8 cellular contexts compared by ENCODE assay signal in genomic region chr14:50943943-50944646, GRCh38. TPM values are rescaled to one million over a fixed set of nuclear protein-coding genes. Genes with fewer than 3 reads are reported as not detected.
DNase-seq lines count a peak whose midpoint lies in the region; ATAC-seq and TF ChIP-seq lines count a peak whose summit lies in the region.

PYGL (minus strand) TSS chr14:50944483; CDS start chr14:50944403, 80 bp downstream.

- H3K27me3 ChIP-seq in OCI-LY1 (ENCODE audit: insufficient read depth, low read length): no peaks in the 10 kb centered on the region
- H3K27me3 ChIP-seq in left ventricle myocardium inferior (ENCODE audit: low read depth): peaks cover 6% of the 10 kb centered on the region

- H3K9me3 Mint-ChIP-seq in activated naive CD8-positive, alpha-beta T cell treated with anti-CD3 and anti-CD28 coated beads, Interleukin-2, amount 10 ng/mL, durations not matched to agents 7 days and 5 days: no peaks in the 10 kb centered on the region

- no peaks in the 10 kb centered on the region for H3K36me3 Mint-ChIP-seq in activated naive CD8-positive, alpha-beta T cell treated with anti-CD3 and anti-CD28 coated beads, Interleukin-2, amount 10 ng/mL, durations not matched to agents 7 days and 5 days

- H3K4me3 Mint-ChIP-seq in activated naive CD8-positive, alpha-beta T cell treated with anti-CD3 and anti-CD28 coated beads, Interleukin-2, amount 10 ng/mL, durations not matched to agents 7 days and 5 days: peak within 1 kb of the TSS; percentile 68

- peak; percentile 74 for ATAC-seq in HG03095 (IDR thresholded peaks at IDR 0.05; ENCODE audit: unreplicated experiment)
- ATAC-seq in activated naive CD8-positive, alpha-beta T cell treated with anti-CD3 and anti-CD28 coated beads, Interleukin-2, amount 10 ng/mL, durations not matched to agents 7 days and 5 days (ENCODE audit: low read depth): peak; percentile 73

- peaks cover 40% of the 10 kb centered on the region for H3K27me3 Mint-ChIP-seq in activated naive CD8-positive, alpha-beta T cell treated with anti-CD3 and anti-CD28 coated beads, Interleukin-2, amount 10 ng/mL, durations not matched to agents 7 days and 5 days

- intact Hi-C loops in left ventricle myocardium inferior (cut with micrococcal nuclease) (no loop called here), posterior vena cava (cut with DNase I) (loop anchor here in 1 of 2 donors (10.0 kb wide), 1 partner anchor 291 kb away; no protein-coding TSS in a partner anchor)

- H3K4me1 ChIP-seq in OCI-LY1 (ENCODE audit: insufficient read depth, low read length, severe bottlenecking) (peaks cover 5% of the 10 kb centered on the region), left ventricle myocardium inferior (peaks cover 22% of the 10 kb centered on the region)

- H3F3A ChIP-seq in OCI-LY1 (ENCODE audit: insufficient read depth, low read length): no peaks in the 10 kb centered on the region

- H3K27ac ChIP-seq in OCI-LY1 (ENCODE audit: low read depth, low read length, poor library complexity, severe bottlenecking) (no peak within 1 kb of the TSS), left ventricle myocardium inferior (replicated peaks) (peak within 1 kb of the TSS; percentile 83)

- peak within 1 kb of the TSS; percentile 68 for H3K4me2 ChIP-seq in OCI-LY1 (ENCODE audit: low read length)

- peaks cover 8% of the 10 kb centered on the region for H3K4me1 Mint-ChIP-seq in activated naive CD8-positive, alpha-beta T cell treated with anti-CD3 and anti-CD28 coated beads, Interleukin-2, amount 10 ng/mL, durations not matched to agents 7 days and 5 days

- H3K9me3 ChIP-seq in OCI-LY1 (ENCODE audit: low read length): no peaks in the 10 kb centered on the region
- peaks cover 6% of the 10 kb centered on the region for H3K9me3 ChIP-seq in left ventricle myocardium inferior (replicated peaks)

- no peaks in the 10 kb centered on the region for H3K79me2 ChIP-seq in OCI-LY1 (ENCODE audit: insufficient read depth, low read length)

- H3K36me3 ChIP-seq in OCI-LY1 (ENCODE audit: insufficient read depth, low read length) (no peaks in the 10 kb centered on the region), left ventricle myocardium inferior (no peaks in the 10 kb centered on the region)

- H4K20me1 ChIP-seq in OCI-LY1 (ENCODE audit: insufficient read depth, low read length): no peaks in the 10 kb centered on the region

- TF ChIP-seq CTCF in OCI-LY1 (IDR thresholded peaks at IDR 0.05; ENCODE audit: low read length) (no peak; the same call in 1 of the 2 replicates), left ventricle myocardium inferior (IDR thresholded peaks at IDR 0.05; ENCODE audit: borderline replicate concordance) (no peak)

- peak within 1 kb of the TSS; percentile 71 for H3K9ac ChIP-seq in OCI-LY1 (ENCODE audit: low read length)

- H3K9me2 ChIP-seq in OCI-LY1 (ENCODE audit: low read depth, low read length): no peaks in the 10 kb centered on the region

- DNase-seq in activated T-cell treated with anti-CD3 and anti-CD28 coated beads for 1 hour (ENCODE audit: low read depth) (peak; percentile 2), activated T-cell treated with anti-CD3 and anti-CD28 coated beads for 4 hours (no peak), left ventricle myocardium inferior (peak; percentile 83), posterior vena cava (ENCODE audit: low spot score) (peak; percentile 95), cerebellar nuclear complex (lab: John Stamatoyannopoulos, UW) (no peak)
- DNase-seq in activated naive CD8-positive, alpha-beta T cell treated with anti-CD3 and anti-CD28 coated beads, Interleukin-2, amount 10 ng/mL, durations not matched to agents 7 days and 5 days: peak; percentile 52

- H3K4me3 ChIP-seq in OCI-LY1 (ENCODE audit: low read depth, low read length, poor library complexity, severe bottlenecking): peak within 1 kb of the TSS; percentile 75
- H3K4me3 ChIP-seq in left ventricle myocardium inferior: peak within 1 kb of the TSS; percentile 89

- H3K27ac Mint-ChIP-seq in activated naive CD8-positive, alpha-beta T cell treated with anti-CD3 and anti-CD28 coated beads, Interleukin-2, amount 10 ng/mL, durations not matched to agents 7 days and 5 days: no peak within 1 kb of the TSS

- POLR2A ChIA-PET in activated naive CD8-positive, alpha-beta T cell treated with anti-CD3 and anti-CD28 coated beads, Interleukin-2, amount 10 ng/mL, durations not matched to agents 7 days and 5 days (lab: Charles Lee): no interaction called here

- H2AFZ ChIP-seq in OCI-LY1 (ENCODE audit: low read length): 0 out of 2 replicates have a peak within 1 kb of the TSS, but pooled peaks have one; percentile 47

RNA-seq across cellular contexts. Expression of gene PYGL, which starts in this region (rescaled TPM):
- total RNA-seq in activated naive CD8-positive, alpha-beta T cell treated with anti-CD3 and anti-CD28 coated beads, Interleukin-2, amount 10 ng/mL, durations not matched to agents 7 days and 5 days: under 1 TPM; 0.51 to 0.72 TPM
- 5.8 TPM for total RNA-seq in left ventricle myocardium inferior
- 10 to 100 TPM; 45.5 to 52.0 TPM for total RNA-seq in posterior vena cava

Comparison
In these comparisons a context has a peak if more than half of its experiments do, and no peak if none do; other contexts are left out.
1. DNase-seq: peak in activated T-cell treated with anti-CD3 and anti-CD28 coated beads for 1 hour (single experiment), left ventricle myocardium inferior (single experiment) and posterior vena cava (single experiment); none in activated T-cell treated with anti-CD3 and anti-CD28 coated beads for 4 hours (single experiment) and cerebellar nuclear complex (0 of 2).
2. Peak in DNase-seq and ATAC-seq in activated naive CD8-positive, alpha-beta T cell treated with anti-CD3 and anti-CD28 coated beads, Interleukin-2, amount 10 ng/mL, durations not matched to agents 7 days and 5 days; RNA of the gene not detected or under 1 TPM.